ENCODE assay signal across 10 cellular contexts in the genomic region with DNA sequence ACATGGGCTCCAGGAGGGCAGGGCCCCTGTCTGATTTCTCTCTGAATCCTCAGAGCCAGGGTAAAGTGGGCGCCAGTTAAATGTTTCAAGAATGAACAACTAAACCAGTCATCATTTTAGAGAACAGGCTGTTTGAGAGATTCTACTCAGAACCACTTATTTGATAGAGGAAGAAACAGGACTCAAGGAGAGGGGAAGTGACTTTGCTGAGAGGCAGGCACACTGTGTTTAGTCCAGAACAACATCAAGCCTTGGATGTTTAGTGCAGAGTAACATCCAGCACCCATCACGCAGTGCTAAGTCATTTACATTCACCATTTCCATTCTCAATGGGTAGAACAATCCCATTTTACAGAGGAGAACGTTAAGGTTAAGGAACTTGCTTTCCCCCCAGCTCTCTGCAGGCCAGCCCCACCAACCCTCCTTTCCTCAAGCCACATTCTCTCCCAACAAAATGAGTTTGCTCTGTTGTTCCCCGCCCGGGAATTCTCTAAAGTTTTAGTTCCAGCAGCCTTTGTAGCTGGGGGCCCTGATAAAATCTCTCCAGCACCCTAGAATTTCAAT. TPM values are rescaled to one million over a fixed set of nuclear protein-coding genes. Genes with fewer than 3 reads are reported as not detected.
DNase-seq lines count a peak whose midpoint lies in the region; ATAC-seq, FAIRE-seq and TF ChIP-seq lines count a peak whose summit lies in the region.
"Had no signal": no experiment of that assay in that cellular context is flagged by ENCODE, and none has a peak within 500 bp of the region (broad histone marks: within the 10 kb centered on the region; RNA-seq: fewer than 3 reads in every experiment).

No MANE protein-coding gene starts in this region.

- H3K23ac ChIP-seq in H1 (ENCODE audit: insufficient read length): no peak overlapping the region

- no peak for TF ChIP-seq EP300 in H1 (IDR thresholded peaks at IDR 0.05; ENCODE audit: borderline replicate concordance in 1 of 2, low read depth in 2 of 2, low read length in 2 of 2)

- H3K27me3 Mint-ChIP-seq in Calu3 (ENCODE audit: unreplicated experiment): peaks cover 15% of the 10 kb centered on the region

- H3K27ac ChIP-seq in H1 (ENCODE audit: low read depth, low read length): no peak overlapping the region
- H3K27ac ChIP-seq in parathyroid adenoma: no peak overlapping the region
- no peak overlapping the region for H3K27ac ChIP-seq in substantia nigra (ENCODE audit: low read depth, low read length, poor library complexity, severe bottlenecking)
- H3K27ac ChIP-seq: cardiac muscle cell had no signal

- no peak overlapping the region for H2BK120ac ChIP-seq in H1 (replicated peaks; ENCODE audit: low read depth, low read length)

- H3K4me1 ChIP-seq in H1 (replicated peaks in 1 of 4; ENCODE audit: control insufficient read depth in 3 of 4, insufficient read depth in 4 of 4, low read length in 3 of 4): peaks cover 0 to 19% (median 12%) of the 10 kb centered on the region in 4 experiments; a peak in 3 of 7 replicates
- no peaks in the 10 kb centered on the region for H3K4me1 ChIP-seq in parathyroid adenoma

- TSS peak; percentile 32 for BruUV-seq in Calu3 (replicated peaks; lab: Mats Ljungman, UMichigan)

- H3K36me3 ChIP-seq in H1 (ENCODE audit: control insufficient read depth in 2 of 4, insufficient read depth in 4 of 4, low read length in 3 of 4): no peaks in the 10 kb centered on the region
- H3K36me3 ChIP-seq in parathyroid adenoma (ENCODE audit: control insufficient read depth, insufficient read depth, low read length): no peaks in the 10 kb centered on the region
- H3K36me3 ChIP-seq: cardiac muscle cell had no signal

- no peak for TF ChIP-seq POLR2A in H1 (IDR thresholded peaks at IDR 0.05; ENCODE audit: control extremely low read depth in 1 of 2, low read depth in 2 of 2, low read length in 2 of 2)

- no peak overlapping the region for H3K27ac Mint-ChIP-seq in Calu3 (ENCODE audit: unreplicated experiment)

- no peak for TF ChIP-seq RAD21 in H1 (IDR thresholded peaks at IDR 0.05 in 1 of 2, conservative IDR thresholded peaks at IDR 0.05 in 1 of 2; ENCODE audit: low read depth in 2 of 2, low read length in 2 of 2)

- H3K4me3 ChIP-seq in H1 (ENCODE audit: extremely low read depth in 1 of 4, insufficient read depth in 2 of 4, low read depth in 3 of 4, low read length in 4 of 4) (peak overlapping the region in 2 of 4 experiments; percentile 60 to 75; a peak in 5 of 8 replicates), parathyroid adenoma (ENCODE audit: low read depth, low read length) (peak overlapping the region; percentile 84)

- no peak overlapping the region for H3K9ac ChIP-seq in H1 (replicated peaks in 1 of 4; ENCODE audit: extremely low read depth in 1 of 4, low read depth in 3 of 4, low read length in 3 of 4)
- H3K9ac ChIP-seq in parathyroid adenoma: no peak overlapping the region

- H3K23me2 ChIP-seq in H1 (ENCODE audit: low read depth, low read length): peaks cover 7% of the 10 kb centered on the region

- DNase-seq in Calu3 (no peak), NCI-H69 (lab: John Stamatoyannopoulos, UW) (peak; percentile 10), H1 (ENCODE audit: low read depth in 1 of 2, low spot score in 2 of 2) (no peak), HUDEP-2 (lab: John Stamatoyannopoulos, UW; ENCODE audit: unreplicated experiment in 76 of 76) (no peak), substantia nigra (lab: John Stamatoyannopoulos, UW) (no peak)

- no peak overlapping the region for H4K8ac ChIP-seq in H1 (ENCODE audit: extremely low read depth, insufficient read depth, low read length)

- H3K4me3 Mint-ChIP-seq in Calu3 (ENCODE audit: low read depth, unreplicated experiment): peak overlapping the region; percentile 91

- no peaks in the 10 kb centered on the region for H4K20me1 ChIP-seq in H1 (replicated peaks in 1 of 2; ENCODE audit: control insufficient read depth in 1 of 2, insufficient read depth in 2 of 2, low read length in 2 of 2)

- H4K91ac ChIP-seq in H1 (replicated peaks; ENCODE audit: insufficient read length, low read length): no peak overlapping the region

- H2BK20ac ChIP-seq in H1 (ENCODE audit: low read length): no peak overlapping the region

- peaks cover 10% of the 10 kb centered on the region for H3K4me1 Mint-ChIP-seq in Calu3 (ENCODE audit: low read depth, unreplicated experiment)

- peak overlapping the region; percentile 86 to 92 for H3K4me2 ChIP-seq in H1 (ENCODE audit: insufficient read depth in 1 of 2, low read depth in 2 of 2, low read length in 2 of 2)
- peak overlapping the region; percentile 90 for H3K4me2 ChIP-seq in parathyroid adenoma (ENCODE audit: low read length)

- no peak for ATAC-seq in HG03045 (IDR thresholded peaks at IDR 0.05; ENCODE audit: unreplicated experiment)
- no peak for ATAC-seq in HG03135 (IDR thresholded peaks at IDR 0.05; ENCODE audit: unreplicated experiment)

- CTCF ChIA-PET in Calu3 (lab: Charles Lee) (interaction anchor here (0.9 to 1.3 kb wide), 2 partner anchors 47 to 249 kb away, joined by 3 read pairs; no protein-coding TSS in a partner anchor), H1 (lab: Charles Lee; ENCODE audit: partially characterized antibody) (interaction anchor here (1.1 to 2.5 kb wide), 4 partner anchors 21 to 260 kb away, joined by 3 to 6 read pairs (median 4); no protein-coding TSS in a partner anchor)

- no peak overlapping the region for H2AK5ac ChIP-seq in H1 (ENCODE audit: low read depth, low read length)

- H3K79me2 ChIP-seq in H1 (ENCODE audit: control insufficient read depth in 1 of 2, insufficient read depth in 2 of 2, low read length in 2 of 2) (no peaks in the 10 kb centered on the region), parathyroid adenoma (no peaks in the 10 kb centered on the region)

- no peak overlapping the region for H3K18ac ChIP-seq in H1 (ENCODE audit: extremely low read depth, low read length)

- 0 out of 2 replicates have a peak overlapping the region, but pooled peaks have one; percentile 4 for H2BK15ac ChIP-seq in H1 (ENCODE audit: low read length)

- FAIRE-seq in H1 (lab: Jason Lieb, UNC): peak; percentile 32
- FAIRE-seq: G401.6 had no signal

- H2BK12ac ChIP-seq in H1 (ENCODE audit: low read depth, low read length): no peak overlapping the region

- no peak overlapping the region for H4K5ac ChIP-seq in H1 (ENCODE audit: insufficient read length, low read depth, low read length)

- H3K79me1 ChIP-seq in H1 (ENCODE audit: low read depth, low read length): no peaks in the 10 kb centered on the region

- POLR2A ChIA-PET in H1 (lab: Charles Lee; ENCODE audit: partially characterized antibody): interaction anchor here (0.8 kb wide), 1 partner anchor 36 kb away, joined by 4 read pairs; no protein-coding TSS in a partner anchor

- H3K36me3 Mint-ChIP-seq in Calu3 (ENCODE audit: insufficient read depth, unreplicated experiment): peaks cover 10% of the 10 kb centered on the region

- H3K9me3 Mint-ChIP-seq in Calu3 (ENCODE audit: low read depth, unreplicated experiment): no peaks in the 10 kb centered on the region

- H2BK5ac ChIP-seq in H1 (ENCODE audit: low read depth, low read length): no peak overlapping the region

- no peak overlapping the region for H3K14ac ChIP-seq in H1 (ENCODE audit: insufficient read length)

- H2AFZ ChIP-seq in H1 (ENCODE audit: low read length): no peak overlapping the region
- no peak overlapping the region for H2AFZ ChIP-seq in parathyroid adenoma

- WGBS in H1 (ENCODE audit: extremely low coverage in 1 of 2, insufficient coverage in 1 of 2, insufficient read length in 1 of 2, insufficient replicate concordance in 2 of 2, low coverage in 1 of 2, low lambda C conversion rate in 2 of 2, missing lambda C conversion rate in 1 of 2), 2 experiments: 87% methylated on average over 5 of the region's 5 CpGs; no CpG with 5 or more reads in 1 of the 2 experiments

- H3K4ac ChIP-seq in H1 (replicated peaks; ENCODE audit: insufficient read length, low read depth, low read length): no peak overlapping the region

- no peak overlapping the region for H3K56ac ChIP-seq in H1 (replicated peaks; ENCODE audit: insufficient read length, low read depth, low read length)

- H3K9me3 ChIP-seq in H1 (ENCODE audit: insufficient read depth in 2 of 2, low read depth in 1 of 2, low read length in 1 of 2) (no peaks in the 10 kb centered on the region), parathyroid adenoma (ENCODE audit: control insufficient read depth, low read length) (no peaks in the 10 kb centered on the region)

- peaks cover 9 to 32% (median 21%) of the 10 kb centered on the region in 4 experiments for H3K27me3 ChIP-seq in H1 (replicated peaks in 1 of 4; ENCODE audit: control insufficient read depth in 3 of 4, extremely low read depth in 1 of 4, insufficient read depth in 3 of 4, low read length in 3 of 4)
- no peaks in the 10 kb centered on the region for H3K27me3 ChIP-seq in parathyroid adenoma (ENCODE audit: control insufficient read depth, insufficient read depth, low read length)

- TF ChIP-seq CTCF in Calu3 (IDR thresholded peaks at IDR 0.05; ENCODE audit: unreplicated experiment) (no peak), H1 (IDR thresholded peaks at IDR 0.05; ENCODE audit: control extremely low read depth in 1 of 3, insufficient read depth in 1 of 3, low read depth in 1 of 3, low read length in 3 of 3) (no peak), parathyroid adenoma (IDR thresholded peaks at IDR 0.05) (no peak)

- intact Hi-C loops in Calu3 (cut with micrococcal nuclease; ENCODE audit: unreplicated experiment): loop anchor here (1.0 to 5.0 kb wide), 2 partner anchors 22 to 244 kb away; no protein-coding TSS in a partner anchor

RNA-seq across cellular contexts. Expression of a gene that starts 1.1 kb away (rescaled TPM):
- 7.2 and 9.7 TPM in 2 replicates for total RNA-seq in Calu3 (2022)
- 3.5 and 4.3 TPM in 2 replicates for total RNA-seq in H1 (2021; fragmentation: NEBNext Ultra II Directional; extraction: Animal tissue kit (Norgen Biotek cat#: 25700))
- 4.2 and 6.3 TPM in 2 replicates for polyA plus RNA-seq in H1 (2011; rRNA removed)
- 3.5 TPM for polyA plus RNA-seq in H1 (2011; cell fraction: cytosol; rRNA removed)
- polyA plus RNA-seq in H1 (2011; cell fraction: nucleus; rRNA removed): 5.4 TPM
- polyA plus RNA-seq in H1 (2012, experiment 1 of 2): 2.6 to 3.5 TPM (median 3.2 TPM) in 4 replicates
- 2.1 TPM for polyA plus RNA-seq in H1 (2012, experiment 2 of 2)
- polyA plus RNA-seq in H1 (2013, experiment 1 of 2): 4.0 TPM
- 5.1 TPM for polyA plus RNA-seq in H1 (2013, experiment 2 of 2)
- 5.7 and 7.0 TPM in 2 replicates for polyA minus RNA-seq in H1 (2011; rRNA and poly(A)+ RNA removed)
- 5.4 TPM for polyA minus RNA-seq in H1 (2011; cell fraction: cytosol; rRNA and poly(A)+ RNA removed)
- polyA minus RNA-seq in H1 (2011; cell fraction: nucleus; rRNA and poly(A)+ RNA removed): 10.2 TPM
